ENCODE assay signal across 1 cellular context in genomic region chr6:125153541-125154183, GRCh38.
TF ChIP-seq lines count a peak whose summit lies in the region.

A gene with protein sequence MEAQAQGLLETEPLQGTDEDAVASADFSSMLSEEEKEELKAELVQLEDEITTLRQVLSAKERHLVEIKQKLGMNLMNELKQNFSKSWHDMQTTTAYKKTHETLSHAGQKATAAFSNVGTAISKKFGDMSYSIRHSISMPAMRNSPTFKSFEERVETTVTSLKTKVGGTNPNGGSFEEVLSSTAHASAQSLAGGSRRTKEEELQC (plus strand): TSS chr6:125153773. CDS start chr6:125153952, 179 bp downstream.

TF ChIP-seq in K562, 482 proteins besides CTCF, POLR2A, EP300 and RAD21 (continued from another document and continues in another):
- TF ChIP-seq RBFOX2 (IDR thresholded peaks at IDR 0.05; ENCODE audit: low read depth, low read length): peak; percentile 86
- peak; percentile 68 for TF ChIP-seq TAF1 (IDR thresholded peaks at IDR 0.05; ENCODE audit: control insufficient read depth, extremely low read depth, insufficient read depth, low read length, severe bottlenecking)
- peak; percentile 15 for TF ChIP-seq NEUROD1 (IDR thresholded peaks at IDR 0.05; ENCODE audit: borderline replicate concordance, low read depth, low read length, partially characterized antibody)
- TF ChIP-seq USF1 (CRISPR knock-in tag; IDR thresholded peaks at IDR 0.05): peak; percentile 5; the same call in 1 of the 2 replicates
- TF ChIP-seq NCOA4 (IDR thresholded peaks at IDR 0.05; ENCODE audit: partially characterized antibody): no peak
- no peak for TF ChIP-seq SREBF2 (CRISPR knock-in tag; IDR thresholded peaks at IDR 0.05)
- no peak for TF ChIP-seq GABPB2 (CRISPR knock-in tag; conservative IDR thresholded peaks at IDR 0.05)
- no peak for TF ChIP-seq SPI1 (IDR thresholded peaks at IDR 0.05; ENCODE audit: borderline replicate concordance, low read depth, low read length)
- TF ChIP-seq BDP1 (IDR thresholded peaks at IDR 0.05; ENCODE audit: insufficient read depth, insufficient read length): no peak
- TF ChIP-seq ZMIZ1 (IDR thresholded peaks at IDR 0.05; ENCODE audit: low read depth in 2 of 2, low read length in 2 of 2): no peak
- TF ChIP-seq MCM2 (IDR thresholded peaks at IDR 0.05; ENCODE audit: low read depth): no peak
- peak; percentile 45 for TF ChIP-seq TCF3 (CRISPR knock-in tag; IDR thresholded peaks at IDR 0.05)
- TF ChIP-seq PRMT5 (CRISPR knock-in tag; IDR thresholded peaks at IDR 0.05): no peak
- no peak for TF ChIP-seq NR2C1 (IDR thresholded peaks at IDR 0.05)
- no peak for TF ChIP-seq NR2C1 (tag; IDR thresholded peaks at IDR 0.05)
- no peak for TF ChIP-seq PCBP2 (IDR thresholded peaks at IDR 0.05; ENCODE audit: low read depth, low read length, poor library complexity, severe bottlenecking)
- no peak for TF ChIP-seq TCFL5 (CRISPR knock-in tag; conservative IDR thresholded peaks at IDR 0.05)
- no peak; the same call in 1 of the 2 replicates for TF ChIP-seq CHD2 (IDR thresholded peaks at IDR 0.05; ENCODE audit: low read depth, low read length)
- no peak for TF ChIP-seq HDAC3 (IDR thresholded peaks at IDR 0.05; ENCODE audit: borderline replicate concordance, partially characterized antibody)
- TF ChIP-seq ZBTB34 (CRISPR knock-in tag; IDR thresholded peaks at IDR 0.05): no peak
- TF ChIP-seq IRF1 (CRISPR knock-in tag; IDR thresholded peaks at IDR 0.05; ENCODE audit: borderline replicate concordance): no peak
- no peak for TF ChIP-seq PTRF (tag; IDR thresholded peaks at IDR 0.05)
- TF ChIP-seq ZC3H11A (IDR thresholded peaks at IDR 0.05; ENCODE audit: low read depth, low read length): no peak
- TF ChIP-seq DNMT1 (IDR thresholded peaks at IDR 0.05): no peak
- TF ChIP-seq, protein P1, sequence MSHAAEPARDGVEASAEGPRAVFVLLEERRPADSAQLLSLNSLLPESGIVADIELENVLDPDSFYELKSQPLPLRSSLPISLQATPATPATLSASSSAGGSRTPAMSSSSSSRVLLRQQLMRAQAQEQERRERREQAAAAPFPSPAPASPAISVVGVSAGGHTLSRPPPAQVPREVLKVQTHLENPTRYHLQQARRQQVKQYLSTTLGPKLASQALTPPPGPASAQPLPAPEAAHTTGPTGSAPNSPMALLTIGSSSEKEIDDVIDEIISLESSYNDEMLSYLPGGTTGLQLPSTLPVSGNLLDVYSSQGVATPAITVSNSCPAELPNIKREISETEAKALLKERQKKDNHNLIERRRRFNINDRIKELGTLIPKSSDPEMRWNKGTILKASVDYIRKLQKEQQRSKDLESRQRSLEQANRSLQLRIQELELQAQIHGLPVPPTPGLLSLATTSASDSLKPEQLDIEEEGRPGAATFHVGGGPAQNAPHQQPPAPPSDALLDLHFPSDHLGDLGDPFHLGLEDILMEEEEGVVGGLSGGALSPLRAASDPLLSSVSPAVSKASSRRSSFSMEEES (CRISPR knock-in tag; IDR thresholded peaks at IDR 0.05): no peak
- TF ChIP-seq PML (IDR thresholded peaks at IDR 0.05; ENCODE audit: low read length): peak; percentile 63; the same call in 1 of the 2 replicates
- no peak for TF ChIP-seq KDM2B (CRISPR knock-in tag; IDR thresholded peaks at IDR 0.05)
- no peak for TF ChIP-seq ZNF589 (CRISPR knock-in tag; IDR thresholded peaks at IDR 0.05; ENCODE audit: low read depth)
- TF ChIP-seq KLF6 (CRISPR knock-in tag; IDR thresholded peaks at IDR 0.05; ENCODE audit: borderline replicate concordance): no peak
- TF ChIP-seq, protein P2, sequence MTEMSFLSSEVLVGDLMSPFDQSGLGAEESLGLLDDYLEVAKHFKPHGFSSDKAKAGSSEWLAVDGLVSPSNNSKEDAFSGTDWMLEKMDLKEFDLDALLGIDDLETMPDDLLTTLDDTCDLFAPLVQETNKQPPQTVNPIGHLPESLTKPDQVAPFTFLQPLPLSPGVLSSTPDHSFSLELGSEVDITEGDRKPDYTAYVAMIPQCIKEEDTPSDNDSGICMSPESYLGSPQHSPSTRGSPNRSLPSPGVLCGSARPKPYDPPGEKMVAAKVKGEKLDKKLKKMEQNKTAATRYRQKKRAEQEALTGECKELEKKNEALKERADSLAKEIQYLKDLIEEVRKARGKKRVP (CRISPR knock-in tag; IDR thresholded peaks at IDR 0.05): no peak
- TF ChIP-seq ZNF445 (CRISPR knock-in tag; IDR thresholded peaks at IDR 0.05; ENCODE audit: low read depth): no peak
- TF ChIP-seq FOXK1 (CRISPR knock-in tag; IDR thresholded peaks at IDR 0.05; ENCODE audit: borderline replicate concordance): peak; percentile 69
- peak; percentile 81 for TF ChIP-seq HMBOX1 (IDR thresholded peaks at IDR 0.05)
- peak; percentile 96 for TF ChIP-seq TFAP4 (CRISPR knock-in tag; IDR thresholded peaks at IDR 0.05; ENCODE audit: borderline replicate concordance)
- no peak for TF ChIP-seq PTTG1 (tag; IDR thresholded peaks at IDR 0.05; ENCODE audit: low read depth)
- TF ChIP-seq, protein P3, sequence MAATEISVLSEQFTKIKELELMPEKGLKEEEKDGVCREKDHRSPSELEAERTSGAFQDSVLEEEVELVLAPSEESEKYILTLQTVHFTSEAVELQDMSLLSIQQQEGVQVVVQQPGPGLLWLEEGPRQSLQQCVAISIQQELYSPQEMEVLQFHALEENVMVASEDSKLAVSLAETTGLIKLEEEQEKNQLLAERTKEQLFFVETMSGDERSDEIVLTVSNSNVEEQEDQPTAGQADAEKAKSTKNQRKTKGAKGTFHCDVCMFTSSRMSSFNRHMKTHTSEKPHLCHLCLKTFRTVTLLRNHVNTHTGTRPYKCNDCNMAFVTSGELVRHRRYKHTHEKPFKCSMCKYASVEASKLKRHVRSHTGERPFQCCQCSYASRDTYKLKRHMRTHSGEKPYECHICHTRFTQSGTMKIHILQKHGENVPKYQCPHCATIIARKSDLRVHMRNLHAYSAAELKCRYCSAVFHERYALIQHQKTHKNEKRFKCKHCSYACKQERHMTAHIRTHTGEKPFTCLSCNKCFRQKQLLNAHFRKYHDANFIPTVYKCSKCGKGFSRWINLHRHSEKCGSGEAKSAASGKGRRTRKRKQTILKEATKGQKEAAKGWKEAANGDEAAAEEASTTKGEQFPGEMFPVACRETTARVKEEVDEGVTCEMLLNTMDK (IDR thresholded peaks at IDR 0.05; ENCODE audit: borderline replicate concordance, insufficient read depth, low read depth, low read length, poor library complexity, severe bottlenecking): peak; percentile 97
- no peak for TF ChIP-seq THRA (IDR thresholded peaks at IDR 0.05)
- TF ChIP-seq ZNF395 (CRISPR knock-in tag; IDR thresholded peaks at IDR 0.05): no peak; the same call in 1 of the 2 replicates
- no peak for TF ChIP-seq SREBF1 (IDR thresholded peaks at IDR 0.05; ENCODE audit: borderline replicate concordance, low read depth, low read length)
- peak in 1 of 2 experiments; percentile 96; a peak in 2 of 4 replicates for TF ChIP-seq ARNT (IDR thresholded peaks at IDR 0.05)
- 0 out of 2 replicates have a peak, but pooled peaks have one; percentile 23 for TF ChIP-seq CBFA2T2 (conservative IDR thresholded peaks at IDR 0.05)
- no peak for TF ChIP-seq HNRNPUL1 (IDR thresholded peaks at IDR 0.05; ENCODE audit: low read length)
- TF ChIP-seq ZNF79 (CRISPR knock-in tag; IDR thresholded peaks at IDR 0.05; ENCODE audit: low read depth): no peak
- no peak for TF ChIP-seq BRCA1 (IDR thresholded peaks at IDR 0.05)
- TF ChIP-seq BRCA1 (CRISPR knock-in tag; IDR thresholded peaks at IDR 0.05): no peak
- TF ChIP-seq, protein P4, sequence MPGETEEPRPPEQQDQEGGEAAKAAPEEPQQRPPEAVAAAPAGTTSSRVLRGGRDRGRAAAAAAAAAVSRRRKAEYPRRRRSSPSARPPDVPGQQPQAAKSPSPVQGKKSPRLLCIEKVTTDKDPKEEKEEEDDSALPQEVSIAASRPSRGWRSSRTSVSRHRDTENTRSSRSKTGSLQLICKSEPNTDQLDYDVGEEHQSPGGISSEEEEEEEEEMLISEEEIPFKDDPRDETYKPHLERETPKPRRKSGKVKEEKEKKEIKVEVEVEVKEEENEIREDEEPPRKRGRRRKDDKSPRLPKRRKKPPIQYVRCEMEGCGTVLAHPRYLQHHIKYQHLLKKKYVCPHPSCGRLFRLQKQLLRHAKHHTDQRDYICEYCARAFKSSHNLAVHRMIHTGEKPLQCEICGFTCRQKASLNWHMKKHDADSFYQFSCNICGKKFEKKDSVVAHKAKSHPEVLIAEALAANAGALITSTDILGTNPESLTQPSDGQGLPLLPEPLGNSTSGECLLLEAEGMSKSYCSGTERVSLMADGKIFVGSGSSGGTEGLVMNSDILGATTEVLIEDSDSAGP (CRISPR knock-in tag; IDR thresholded peaks at IDR 0.05): no peak
- no peak for TF ChIP-seq CBX5 (IDR thresholded peaks at IDR 0.05; ENCODE audit: borderline replicate concordance, low read depth)
- no peak for TF ChIP-seq NFIX (CRISPR knock-in tag; IDR thresholded peaks at IDR 0.05; ENCODE audit: low read depth)
